ENCODE assay signal across 1 cellular context in genomic region chr20:44576297-44576696, GRCh38.
TF ChIP-seq lines count a peak whose summit lies in the region.

No MANE protein-coding gene starts in this region.

TF ChIP-seq in liver, 16 proteins besides CTCF, POLR2A, EP300 and RAD21 (continued from another document):
- TF ChIP-seq EGR1 (IDR thresholded peaks at IDR 0.05; ENCODE audit: low read depth in 2 of 2) (no peak), HNF4A (conservative IDR thresholded peaks at IDR 0.05) (no peak), FOXA2 (IDR thresholded peaks at IDR 0.05) (no peak), ATF3 (IDR thresholded peaks at IDR 0.05) (no peak)
